1 cellular context compared by ENCODE assay signal in the genomic region with DNA sequence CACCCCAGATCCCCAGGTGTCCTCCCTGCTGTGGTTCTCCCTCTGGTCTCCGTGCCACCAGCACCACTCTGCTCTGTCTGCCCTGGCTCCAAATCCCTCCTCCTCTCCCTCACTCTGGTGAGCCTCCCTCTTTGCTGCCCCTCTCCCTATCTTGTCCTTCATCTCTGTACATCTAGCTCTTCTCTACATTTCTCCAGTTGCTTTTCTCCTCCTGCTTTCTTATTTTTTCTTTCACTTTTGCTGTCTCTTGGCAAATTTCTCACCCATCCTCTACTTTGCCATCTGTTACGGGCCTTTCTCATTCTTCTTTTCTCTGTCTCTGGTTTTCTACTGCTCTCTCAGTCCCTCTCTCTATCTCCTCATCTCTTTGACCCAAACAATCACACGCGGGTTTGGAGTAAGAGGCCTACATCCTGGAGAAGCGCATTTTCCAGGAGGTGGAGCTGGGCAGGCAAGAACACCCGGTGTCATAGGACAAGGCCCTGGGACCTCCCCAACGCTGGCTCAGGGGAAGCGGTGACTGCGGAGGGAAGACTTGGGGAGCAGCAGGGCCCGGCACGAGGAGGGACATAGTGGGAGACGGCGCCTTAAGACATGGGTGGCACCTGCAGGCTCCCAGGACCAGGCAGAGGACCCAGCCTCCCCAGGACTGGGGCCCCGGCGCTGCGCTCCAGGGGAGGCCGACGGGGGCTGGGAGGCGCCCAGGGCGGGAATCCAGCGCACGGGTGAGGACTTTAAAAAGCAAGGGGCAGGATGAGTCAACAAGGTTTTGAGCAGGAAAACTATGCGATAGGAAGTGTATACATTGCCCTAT.
TF ChIP-seq lines count a peak whose summit lies in the region.

No MANE protein-coding gene starts in this region.

TF ChIP-seq in H1, 55 proteins besides CTCF, POLR2A, EP300 and RAD21:
- TF ChIP-seq CREB1 (IDR thresholded peaks at IDR 0.05): no peak
- no peak for TF ChIP-seq RNF2 (IDR thresholded peaks at IDR 0.05; ENCODE audit: borderline replicate concordance, low read depth, low read length, missing control alignments, poor library complexity, severe bottlenecking)
TF ChIP-seq in H1: peak in this region for 0.
